Comparison of ENCODE assay signal across 1 cellular context in the genomic region with DNA sequence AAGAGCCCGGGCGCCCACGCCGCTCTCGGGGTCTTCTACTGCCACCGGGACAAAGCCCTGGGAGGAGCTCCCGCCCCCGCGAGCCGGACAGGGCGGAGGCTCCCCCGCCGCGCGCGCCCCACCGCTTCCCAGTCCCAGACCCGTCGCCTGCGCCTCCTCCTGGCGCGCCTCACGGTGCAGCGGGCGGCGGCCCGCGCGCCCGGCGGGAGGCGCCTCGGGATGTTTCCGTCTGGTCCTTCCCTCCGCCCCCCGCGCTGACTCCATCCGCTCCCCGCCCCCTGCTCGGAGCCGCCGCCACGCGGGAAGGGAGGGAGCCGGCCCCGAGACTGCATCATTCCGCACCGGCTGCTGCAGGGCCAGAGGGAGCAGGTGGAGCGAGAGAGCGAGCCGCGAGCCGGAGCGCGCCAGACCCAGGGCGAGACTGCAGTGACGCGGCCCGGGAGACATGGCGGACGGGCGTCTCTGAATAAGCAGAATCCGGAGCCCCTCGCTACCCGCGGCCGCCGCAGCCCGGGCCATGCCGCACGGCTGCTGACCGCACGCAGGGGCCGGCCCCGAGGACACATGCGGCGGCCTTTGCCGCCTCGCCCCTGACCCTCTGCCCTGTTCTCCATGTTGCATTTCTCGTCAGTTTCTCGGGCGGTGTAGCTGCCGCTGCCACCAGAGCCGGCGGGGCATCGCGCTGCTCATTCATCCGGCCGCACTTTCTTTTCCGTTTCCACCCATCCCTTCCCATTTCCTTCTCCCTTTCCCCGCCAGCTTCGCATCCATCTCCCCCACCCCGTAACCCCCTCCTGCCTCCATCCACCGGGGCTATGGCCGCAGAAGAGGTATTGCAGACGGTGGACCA.
TF ChIP-seq lines count a peak whose summit lies in the region.

Gene BICD1, plus strand, starts transcription at position 331 of the 850 bp plus-strand sequence. Its CDS starts 485 bp downstream, at position 816.

TF ChIP-seq in HEK293, 187 proteins besides CTCF, POLR2A, EP300 and RAD21 (continued from another document and continues in another):
- TF ChIP-seq ZNF560 (tag by site-specific recombination; IDR thresholded peaks at IDR 0.05; ENCODE audit: borderline replicate concordance) (no peak), SCRT1 (tag by site-specific recombination; IDR thresholded peaks at IDR 0.05; ENCODE audit: borderline replicate concordance) (no peak), ZNF548 (tag by site-specific recombination; IDR thresholded peaks at IDR 0.05) (no peak), ZBTB20 (tag by site-specific recombination; IDR thresholded peaks at IDR 0.05) (peak; percentile 91), HIC1 (tag by site-specific recombination; IDR thresholded peaks at IDR 0.05) (peak; percentile 39; the same call in 1 of the 2 replicates), ZFP41 (tag by site-specific recombination; IDR thresholded peaks at IDR 0.05; ENCODE audit: borderline replicate concordance) (no peak), ZNF146 (tag by site-specific recombination; IDR thresholded peaks at IDR 0.05) (peak; percentile 32; the same call in 1 of the 2 replicates), MYNN (tag by site-specific recombination; IDR thresholded peaks at IDR 0.05; ENCODE audit: borderline replicate concordance) (no peak), ZNF211 (tag by site-specific recombination; IDR thresholded peaks at IDR 0.05; ENCODE audit: low read depth) (no peak), SETDB1 (IDR thresholded peaks at IDR 0.05; ENCODE audit: insufficient read length, low read length) (no peak), ZXDB (tag by site-specific recombination; IDR thresholded peaks at IDR 0.05) (peak; percentile 85), ZNF76 (tag by site-specific recombination; IDR thresholded peaks at IDR 0.05; ENCODE audit: borderline replicate concordance, low read depth) (peak; percentile 38; the same call in 1 of the 2 replicates), RBAK (tag by site-specific recombination; IDR thresholded peaks at IDR 0.05) (no peak), ZBTB21 (tag by site-specific recombination; IDR thresholded peaks at IDR 0.05) (no peak), SCRT2 (tag by site-specific recombination; IDR thresholded peaks at IDR 0.05) (peak; percentile 47), HOXC10 (CRISPR knock-in tag; IDR thresholded peaks at IDR 0.05) (no peak), ZNF140 (tag by site-specific recombination; IDR thresholded peaks at IDR 0.05) (no peak), ZBTB8A (tag by site-specific recombination; IDR thresholded peaks at IDR 0.05) (peak; percentile 97), ZNF184 (tag by site-specific recombination; IDR thresholded peaks at IDR 0.05) (no peak; the same call in 1 of the 2 replicates), ZSCAN30 (tag by site-specific recombination; IDR thresholded peaks at IDR 0.05) (peak; percentile 92), ZBTB48 (tag by site-specific recombination; IDR thresholded peaks at IDR 0.05) (peak; percentile 54), ZNF747 (tag by site-specific recombination; IDR thresholded peaks at IDR 0.05) (no peak), ZNF610 (tag by site-specific recombination; IDR thresholded peaks at IDR 0.05; ENCODE audit: borderline replicate concordance) (no peak), ZNF791 (tag by site-specific recombination; IDR thresholded peaks at IDR 0.05) (no peak), ZNF660 (tag by site-specific recombination; IDR thresholded peaks at IDR 0.05) (peak; percentile 95; the same call in 1 of the 2 replicates), ZNF433 (tag by site-specific recombination; IDR thresholded peaks at IDR 0.05; ENCODE audit: low read depth) (no peak), ZNF223 (tag by site-specific recombination; IDR thresholded peaks at IDR 0.05) (no peak), ZNF558 (tag by site-specific recombination; IDR thresholded peaks at IDR 0.05) (no peak), ZNF423 (tag by site-specific recombination; IDR thresholded peaks at IDR 0.05) (peak; percentile 29; the same call in 1 of the 2 replicates), ZNF670 (tag by site-specific recombination; IDR thresholded peaks at IDR 0.05; ENCODE audit: low read depth) (no peak), ZNF629 (tag by site-specific recombination; IDR thresholded peaks at IDR 0.05) (peak; percentile 63), OSR2 (tag by site-specific recombination; IDR thresholded peaks at IDR 0.05) (0 out of 2 replicates have a peak, but pooled peaks have one; percentile 17), ZNF416 (tag by site-specific recombination; IDR thresholded peaks at IDR 0.05) (no peak), ZNF280D (tag by site-specific recombination; IDR thresholded peaks at IDR 0.05) (no peak), ZNF19 (tag by site-specific recombination; IDR thresholded peaks at IDR 0.05; ENCODE audit: low read depth) (no peak), ZNF174 (tag by site-specific recombination; IDR thresholded peaks at IDR 0.05) (no peak), ZNF658 (tag by site-specific recombination; IDR thresholded peaks at IDR 0.05) (no peak), ZNF175 (tag by site-specific recombination; IDR thresholded peaks at IDR 0.05) (no peak)
- TF ChIP-seq, protein P1, sequence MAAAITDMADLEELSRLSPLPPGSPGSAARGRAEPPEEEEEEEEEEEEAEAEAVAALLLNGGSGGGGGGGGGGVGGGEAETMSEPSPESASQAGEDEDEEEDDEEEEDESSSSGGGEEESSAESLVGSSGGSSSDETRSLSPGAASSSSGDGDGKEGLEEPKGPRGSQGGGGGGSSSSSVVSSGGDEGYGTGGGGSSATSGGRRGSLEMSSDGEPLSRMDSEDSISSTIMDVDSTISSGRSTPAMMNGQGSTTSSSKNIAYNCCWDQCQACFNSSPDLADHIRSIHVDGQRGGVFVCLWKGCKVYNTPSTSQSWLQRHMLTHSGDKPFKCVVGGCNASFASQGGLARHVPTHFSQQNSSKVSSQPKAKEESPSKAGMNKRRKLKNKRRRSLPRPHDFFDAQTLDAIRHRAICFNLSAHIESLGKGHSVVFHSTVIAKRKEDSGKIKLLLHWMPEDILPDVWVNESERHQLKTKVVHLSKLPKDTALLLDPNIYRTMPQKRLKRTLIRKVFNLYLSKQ (tag by site-specific recombination; IDR thresholded peaks at IDR 0.05; ENCODE audit: borderline replicate concordance) = no peak
- TF ChIP-seq, protein P2, sequence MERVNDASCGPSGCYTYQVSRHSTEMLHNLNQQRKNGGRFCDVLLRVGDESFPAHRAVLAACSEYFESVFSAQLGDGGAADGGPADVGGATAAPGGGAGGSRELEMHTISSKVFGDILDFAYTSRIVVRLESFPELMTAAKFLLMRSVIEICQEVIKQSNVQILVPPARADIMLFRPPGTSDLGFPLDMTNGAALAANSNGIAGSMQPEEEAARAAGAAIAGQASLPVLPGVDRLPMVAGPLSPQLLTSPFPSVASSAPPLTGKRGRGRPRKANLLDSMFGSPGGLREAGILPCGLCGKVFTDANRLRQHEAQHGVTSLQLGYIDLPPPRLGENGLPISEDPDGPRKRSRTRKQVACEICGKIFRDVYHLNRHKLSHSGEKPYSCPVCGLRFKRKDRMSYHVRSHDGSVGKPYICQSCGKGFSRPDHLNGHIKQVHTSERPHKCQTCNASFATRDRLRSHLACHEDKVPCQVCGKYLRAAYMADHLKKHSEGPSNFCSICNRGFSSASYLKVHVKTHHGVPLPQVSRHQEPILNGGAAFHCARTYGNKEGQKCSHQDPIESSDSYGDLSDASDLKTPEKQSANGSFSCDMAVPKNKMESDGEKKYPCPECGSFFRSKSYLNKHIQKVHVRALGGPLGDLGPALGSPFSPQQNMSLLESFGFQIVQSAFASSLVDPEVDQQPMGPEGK (tag by site-specific recombination; IDR thresholded peaks at IDR 0.05) = peak; percentile 86
- TF ChIP-seq, protein P3, sequence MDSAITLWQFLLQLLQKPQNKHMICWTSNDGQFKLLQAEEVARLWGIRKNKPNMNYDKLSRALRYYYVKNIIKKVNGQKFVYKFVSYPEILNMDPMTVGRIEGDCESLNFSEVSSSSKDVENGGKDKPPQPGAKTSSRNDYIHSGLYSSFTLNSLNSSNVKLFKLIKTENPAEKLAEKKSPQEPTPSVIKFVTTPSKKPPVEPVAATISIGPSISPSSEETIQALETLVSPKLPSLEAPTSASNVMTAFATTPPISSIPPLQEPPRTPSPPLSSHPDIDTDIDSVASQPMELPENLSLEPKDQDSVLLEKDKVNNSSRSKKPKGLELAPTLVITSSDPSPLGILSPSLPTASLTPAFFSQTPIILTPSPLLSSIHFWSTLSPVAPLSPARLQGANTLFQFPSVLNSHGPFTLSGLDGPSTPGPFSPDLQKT (IDR thresholded peaks at IDR 0.05; ENCODE audit: borderline replicate concordance, low read depth, low read length) = no peak
- TF ChIP-seq, protein P4, sequence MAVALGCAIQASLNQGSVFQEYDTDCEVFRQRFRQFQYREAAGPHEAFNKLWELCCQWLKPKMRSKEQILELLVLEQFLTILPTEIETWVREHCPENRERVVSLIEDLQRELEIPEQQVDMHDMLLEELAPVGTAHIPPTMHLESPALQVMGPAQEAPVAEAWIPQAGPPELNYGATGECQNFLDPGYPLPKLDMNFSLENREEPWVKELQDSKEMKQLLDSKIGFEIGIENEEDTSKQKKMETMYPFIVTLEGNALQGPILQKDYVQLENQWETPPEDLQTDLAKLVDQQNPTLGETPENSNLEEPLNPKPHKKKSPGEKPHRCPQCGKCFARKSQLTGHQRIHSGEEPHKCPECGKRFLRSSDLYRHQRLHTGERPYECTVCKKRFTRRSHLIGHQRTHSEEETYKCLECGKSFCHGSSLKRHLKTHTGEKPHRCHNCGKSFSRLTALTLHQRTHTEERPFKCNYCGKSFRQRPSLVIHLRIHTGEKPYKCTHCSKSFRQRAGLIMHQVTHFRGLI (tag by site-specific recombination; IDR thresholded peaks at IDR 0.05) = no peak
- TF ChIP-seq, protein P5, sequence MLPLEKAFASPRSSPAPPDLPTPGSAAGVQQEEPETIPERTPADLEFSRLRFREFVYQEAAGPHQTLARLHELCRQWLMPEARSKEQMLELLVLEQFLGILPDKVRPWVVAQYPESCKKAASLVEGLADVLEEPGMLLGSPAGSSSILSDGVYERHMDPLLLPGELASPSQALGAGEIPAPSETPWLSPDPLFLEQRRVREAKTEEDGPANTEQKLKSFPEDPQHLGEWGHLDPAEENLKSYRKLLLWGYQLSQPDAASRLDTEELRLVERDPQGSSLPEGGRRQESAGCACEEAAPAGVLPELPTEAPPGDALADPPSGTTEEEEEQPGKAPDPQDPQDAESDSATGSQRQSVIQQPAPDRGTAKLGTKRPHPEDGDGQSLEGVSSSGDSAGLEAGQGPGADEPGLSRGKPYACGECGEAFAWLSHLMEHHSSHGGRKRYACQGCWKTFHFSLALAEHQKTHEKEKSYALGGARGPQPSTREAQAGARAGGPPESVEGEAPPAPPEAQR (tag by site-specific recombination; IDR thresholded peaks at IDR 0.05) = no peak
- TF ChIP-seq, protein P6, sequence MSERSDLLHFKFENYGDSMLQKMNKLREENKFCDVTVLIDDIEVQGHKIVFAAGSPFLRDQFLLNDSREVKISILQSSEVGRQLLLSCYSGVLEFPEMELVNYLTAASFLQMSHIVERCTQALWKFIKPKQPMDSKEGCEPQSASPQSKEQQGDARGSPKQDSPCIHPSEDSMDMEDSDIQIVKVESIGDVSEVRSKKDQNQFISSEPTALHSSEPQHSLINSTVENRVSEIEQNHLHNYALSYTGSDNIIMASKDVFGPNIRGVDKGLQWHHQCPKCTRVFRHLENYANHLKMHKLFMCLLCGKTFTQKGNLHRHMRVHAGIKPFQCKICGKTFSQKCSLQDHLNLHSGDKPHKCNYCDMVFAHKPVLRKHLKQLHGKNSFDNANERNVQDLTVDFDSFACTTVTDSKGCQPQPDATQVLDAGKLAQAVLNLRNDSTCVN (tag by site-specific recombination; optimal IDR thresholded peaks at IDR 0.05) = peak; percentile 98
- TF ChIP-seq, protein P7, sequence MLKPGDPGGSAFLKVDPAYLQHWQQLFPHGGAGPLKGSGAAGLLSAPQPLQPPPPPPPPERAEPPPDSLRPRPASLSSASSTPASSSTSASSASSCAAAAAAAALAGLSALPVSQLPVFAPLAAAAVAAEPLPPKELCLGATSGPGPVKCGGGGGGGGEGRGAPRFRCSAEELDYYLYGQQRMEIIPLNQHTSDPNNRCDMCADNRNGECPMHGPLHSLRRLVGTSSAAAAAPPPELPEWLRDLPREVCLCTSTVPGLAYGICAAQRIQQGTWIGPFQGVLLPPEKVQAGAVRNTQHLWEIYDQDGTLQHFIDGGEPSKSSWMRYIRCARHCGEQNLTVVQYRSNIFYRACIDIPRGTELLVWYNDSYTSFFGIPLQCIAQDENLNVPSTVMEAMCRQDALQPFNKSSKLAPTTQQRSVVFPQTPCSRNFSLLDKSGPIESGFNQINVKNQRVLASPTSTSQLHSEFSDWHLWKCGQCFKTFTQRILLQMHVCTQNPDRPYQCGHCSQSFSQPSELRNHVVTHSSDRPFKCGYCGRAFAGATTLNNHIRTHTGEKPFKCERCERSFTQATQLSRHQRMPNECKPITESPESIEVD (tag by site-specific recombination; IDR thresholded peaks at IDR 0.05) = no peak
